18 cellular contexts compared by ENCODE assay signal in genomic region chr5:66655395-66656324, GRCh38. TPM values are rescaled to one million over a fixed set of nuclear protein-coding genes. Genes with fewer than 3 reads are reported as not detected.
A peak's percentile ranks its signal among the peaks of the same experiment; 100 is the strongest.
DNase-seq lines count a peak whose midpoint lies in the region; ATAC-seq, FAIRE-seq and TF ChIP-seq lines count a peak whose summit lies in the region.
"Had no signal": no experiment of that assay in that cellular context is flagged by ENCODE, and none has a peak within 500 bp of the region (broad histone marks: within the 10 kb centered on the region; RNA-seq: fewer than 3 reads in every experiment).

No MANE protein-coding gene starts in this region.

- TF ChIP-seq POLR2A in breast epithelium (IDR thresholded peaks at IDR 0.05) (no peak), H1 (IDR thresholded peaks at IDR 0.05; ENCODE audit: control extremely low read depth in 1 of 2, low read depth in 2 of 2, low read length in 2 of 2) (no peak), esophagus squamous epithelium (IDR thresholded peaks at IDR 0.05) (no peak)

- H4K20me1 ChIP-seq in mammary epithelial cell (ENCODE audit: insufficient read depth, low read length) (no peaks in the 10 kb centered on the region), H1 (replicated peaks in 1 of 2; ENCODE audit: control insufficient read depth in 1 of 2, insufficient read depth in 2 of 2, low read length in 2 of 2) (no peaks in the 10 kb centered on the region), PC-9 (ENCODE audit: insufficient read depth) (no peaks in the 10 kb centered on the region)

- H3K9me2 ChIP-seq in PC-9 (ENCODE audit: insufficient read depth): no peaks in the 10 kb centered on the region

- WGBS in mammary epithelial cell (ENCODE audit: low coverage, missing lambda C conversion rate): 33% methylated on average over 1 of the region's 2 CpGs
- WGBS in H1 (ENCODE audit: extremely low coverage in 1 of 2, insufficient coverage in 1 of 2, insufficient read length in 1 of 2, insufficient replicate concordance in 2 of 2, low coverage in 1 of 2, low lambda C conversion rate in 2 of 2, missing lambda C conversion rate in 1 of 2), 2 experiments: 51% methylated on average over 2 of the region's 2 CpGs; no CpG with 5 or more reads in 1 of the 2 experiments
- 36 to 57% methylated on average over 2 of the region's 2 CpGs for WGBS in esophagus squamous epithelium, 2 donors

- no peak overlapping the region for H3K56ac ChIP-seq in H1 (replicated peaks; ENCODE audit: insufficient read length, low read depth, low read length)

- H2BK20ac ChIP-seq in H1 (ENCODE audit: low read length): no peak overlapping the region

- H3F3A ChIP-seq in PC-9 (ENCODE audit: insufficient read depth, low read depth): no peaks in the 10 kb centered on the region

- no peak overlapping the region for H4K5ac ChIP-seq in H1 (ENCODE audit: insufficient read length, low read depth, low read length)

- no peaks in the 10 kb centered on the region for H3K36me3 ChIP-seq in mammary epithelial cell (ENCODE audit: insufficient read depth, low read length)
- H3K36me3 ChIP-seq in breast epithelium: no peaks in the 10 kb centered on the region
- H3K36me3 ChIP-seq in H1 (ENCODE audit: control insufficient read depth in 2 of 4, insufficient read depth in 4 of 4, low read length in 3 of 4): no peaks in the 10 kb centered on the region
- no peaks in the 10 kb centered on the region for H3K36me3 ChIP-seq in PC-9 (ENCODE audit: low read depth)
- no peaks in the 10 kb centered on the region for H3K36me3 ChIP-seq in esophagus squamous epithelium
- H3K36me3 ChIP-seq: gastrocnemius medialis, thoracic aorta had no signal

- in situ Hi-C loops in mammary epithelial cell (cut with MboI; ENCODE audit: low sequenced_read_pairs in 2 of 2): no loop called here

- no peak for TF ChIP-seq CTCF in mammary epithelial cell (conservative IDR thresholded peaks at IDR 0.05 in 1 of 2, IDR thresholded peaks at IDR 0.05 in 1 of 2; ENCODE audit: extremely low read depth in 1 of 2, insufficient read depth in 1 of 2, low read depth in 1 of 2, low read length in 2 of 2)
- no peak for TF ChIP-seq CTCF in breast epithelium (IDR thresholded peaks at IDR 0.05)
- no peak for TF ChIP-seq CTCF in H1 (IDR thresholded peaks at IDR 0.05; ENCODE audit: control extremely low read depth in 1 of 3, insufficient read depth in 1 of 3, low read depth in 1 of 3, low read length in 3 of 3)
- TF ChIP-seq CTCF in PC-9 (conservative IDR thresholded peaks at IDR 0.05): no peak
- TF ChIP-seq CTCF in esophagus squamous epithelium (IDR thresholded peaks at IDR 0.05): no peak

- no peak overlapping the region for H3K23ac ChIP-seq in H1 (ENCODE audit: insufficient read length)

- H2AFZ ChIP-seq in mammary epithelial cell (ENCODE audit: low read depth, low read length) (no peak overlapping the region), H1 (ENCODE audit: low read length) (peak overlapping the region; percentile 4; the same call in 1 of the 2 replicates), PC-9 (no peak overlapping the region)

- H2BK5ac ChIP-seq in H1 (ENCODE audit: low read depth, low read length): no peak overlapping the region

- no peaks in the 10 kb centered on the region for H3K79me1 ChIP-seq in H1 (ENCODE audit: low read depth, low read length)

- peak; percentile 32 for FAIRE-seq in H1 (lab: Jason Lieb, UNC)
- FAIRE-seq: A549 had no signal

- no peak overlapping the region for H3K4ac ChIP-seq in H1 (replicated peaks; ENCODE audit: insufficient read length, low read depth, low read length)

- no peak overlapping the region for H3K14ac ChIP-seq in H1 (ENCODE audit: insufficient read length)

- no peak overlapping the region for H4K91ac ChIP-seq in H1 (replicated peaks; ENCODE audit: insufficient read length, low read length)

- intact Hi-C loops in mammary epithelial cell (cut with micrococcal nuclease) (no loop called here), breast epithelium (cut with DNase I; ENCODE audit: low total_unique reads) (no loop called here), PC-9 (cut with micrococcal nuclease; ENCODE audit: unreplicated experiment) (no loop called here), esophagus squamous epithelium (cut with DNase I) (no loop called here)

- H2AK5ac ChIP-seq in H1 (ENCODE audit: low read depth, low read length): no peak overlapping the region

- H3K27ac ChIP-seq in mammary epithelial cell (ENCODE audit: insufficient read depth, low read depth, low read length) (no peak overlapping the region), breast epithelium (no peak overlapping the region), H1 (ENCODE audit: low read depth, low read length) (no peak overlapping the region), PC-9 (no peak overlapping the region), esophagus squamous epithelium (no peak overlapping the region)
- H3K27ac ChIP-seq: A549, gastrocnemius medialis, thoracic aorta had no signal

- DNase-seq in mammary epithelial cell: peak; percentile 28
- no peak for DNase-seq in breast epithelium (ENCODE audit: low spot score in 2 of 2)
- no peak for DNase-seq in H1 (ENCODE audit: low read depth in 1 of 2, low spot score in 2 of 2)
- DNase-seq in iris pigment epithelial cell (ENCODE audit: low read depth): peak; percentile 16
- DNase-seq in smooth muscle cell of the brain vasculature (ENCODE audit: low read depth, low spot score): peak; percentile 20
- DNase-seq in PC-9: no peak
- DNase-seq in esophagus squamous epithelium (lab: John Stamatoyannopoulos, UW): no peak
- DNase-seq: activated effector memory CD4-positive, alpha-beta T cell treated with anti-CD3 and anti-CD28 coated beads, Interleukin-2, amount 50 U/mL, for 16 hours; gastrocnemius medialis; GDM1; islet precursor cell; NCI-H187 treated with DMSO at 0.1 percent for 48 hours; NCI-H524; PC-3; stimulated activated CD4-positive, alpha-beta T cell treated with anti-CD3 and anti-CD28 coated beads, Interleukin-1b, Interleukin-23, amount 100 ng/mL, for 48 hours had no signal

- H3K18ac ChIP-seq in H1 (ENCODE audit: extremely low read depth, low read length): no peak overlapping the region; the same call in 1 of the 2 replicates

- no peak overlapping the region for H3K9ac ChIP-seq in mammary epithelial cell (ENCODE audit: insufficient read depth, low read length)
- H3K9ac ChIP-seq in H1 (replicated peaks in 1 of 4; ENCODE audit: extremely low read depth in 1 of 4, low read depth in 3 of 4, low read length in 3 of 4): no peak overlapping the region

- H3K79me2 ChIP-seq in mammary epithelial cell (ENCODE audit: insufficient read depth, low read length) (no peaks in the 10 kb centered on the region), H1 (ENCODE audit: control insufficient read depth in 1 of 2, insufficient read depth in 2 of 2, low read length in 2 of 2) (no peaks in the 10 kb centered on the region), PC-9 (ENCODE audit: low read depth) (no peaks in the 10 kb centered on the region)

- H3K4me3 ChIP-seq in mammary epithelial cell (replicated peaks in 1 of 3; ENCODE audit: insufficient read depth in 1 of 3, low read depth in 2 of 3, low read length in 3 of 3) (no peak overlapping the region), breast epithelium (no peak overlapping the region), H1 (ENCODE audit: extremely low read depth in 1 of 4, insufficient read depth in 2 of 4, low read depth in 3 of 4, low read length in 4 of 4) (no peak overlapping the region), PC-9 (no peak overlapping the region), esophagus squamous epithelium (no peak overlapping the region)
- H3K4me3 ChIP-seq: A549, gastrocnemius medialis, thoracic aorta had no signal

- no peak for ATAC-seq in HG02642 (IDR thresholded peaks at IDR 0.05; ENCODE audit: poor library complexity, unreplicated experiment)
- ATAC-seq: A549, PC-3 had no signal

- POLR2A ChIA-PET in H1 (lab: Charles Lee; ENCODE audit: partially characterized antibody): no interaction called here
- POLR2A ChIA-PET in PC-9 (lab: Charles Lee; ENCODE audit: unreplicated experiment): no interaction called here

- BruUV-seq in mammary epithelial cell (replicated peaks; lab: Mats Ljungman, UMichigan) (no TSS peak), PC-9 (replicated peaks; lab: Mats Ljungman, UMichigan) (no TSS peak)

- no peak overlapping the region for H3K4me2 ChIP-seq in mammary epithelial cell (ENCODE audit: insufficient read depth, low read depth, low read length)
- peak overlapping the region in 1 of 2 experiments; percentile 39; a peak in 2 of 4 replicates for H3K4me2 ChIP-seq in H1 (ENCODE audit: insufficient read depth in 1 of 2, low read depth in 2 of 2, low read length in 2 of 2)
- H3K4me2 ChIP-seq in PC-9: no peak overlapping the region
- H3K4me2 ChIP-seq: A549 had no signal

- no peak for TF ChIP-seq RAD21 in H1 (IDR thresholded peaks at IDR 0.05 in 1 of 2, conservative IDR thresholded peaks at IDR 0.05 in 1 of 2; ENCODE audit: low read depth in 2 of 2, low read length in 2 of 2)

- no peak for TF ChIP-seq EP300 in H1 (IDR thresholded peaks at IDR 0.05; ENCODE audit: borderline replicate concordance in 1 of 2, low read depth in 2 of 2, low read length in 2 of 2)

- dilution Hi-C loops in mammary epithelial cell (cut with HindIII; ENCODE audit: low sequenced_read_pairs): no loop called here

- no peaks in the 10 kb centered on the region for H3K23me2 ChIP-seq in H1 (ENCODE audit: low read depth, low read length)

- no peaks in the 10 kb centered on the region for H3K27me3 ChIP-seq in mammary epithelial cell (ENCODE audit: insufficient read depth, low read length)
- no peaks in the 10 kb centered on the region for H3K27me3 ChIP-seq in breast epithelium
- H3K27me3 ChIP-seq in H1 (replicated peaks in 1 of 4; ENCODE audit: control insufficient read depth in 3 of 4, extremely low read depth in 1 of 4, insufficient read depth in 3 of 4, low read length in 3 of 4): no peaks in the 10 kb centered on the region
- no peaks in the 10 kb centered on the region for H3K27me3 ChIP-seq in PC-9 (ENCODE audit: insufficient read depth, low read depth)
- H3K27me3 ChIP-seq in esophagus squamous epithelium: no peaks in the 10 kb centered on the region
- H3K27me3 ChIP-seq: gastrocnemius medialis had no signal

- peaks cover 5% of the 10 kb centered on the region for H3K4me1 ChIP-seq in mammary epithelial cell (ENCODE audit: insufficient read depth, low read length)
- H3K4me1 ChIP-seq in breast epithelium: no peaks in the 10 kb centered on the region
- H3K4me1 ChIP-seq in H1 (replicated peaks in 1 of 4; ENCODE audit: control insufficient read depth in 3 of 4, insufficient read depth in 4 of 4, low read length in 3 of 4): no peaks in the 10 kb centered on the region
- H3K4me1 ChIP-seq in PC-9 (replicated peaks; ENCODE audit: insufficient read depth): no peaks in the 10 kb centered on the region
- no peaks in the 10 kb centered on the region for H3K4me1 ChIP-seq in esophagus squamous epithelium
- H3K4me1 ChIP-seq: A549, gastrocnemius medialis had no signal

- CTCF ChIA-PET in mammary epithelial cell (lab: Charles Lee; ENCODE audit: low non-redundant PET) (no interaction called here), H1 (lab: Charles Lee; ENCODE audit: partially characterized antibody) (interaction anchor here (0.6 to 1.0 kb wide), 2 partner anchors 26 to 348 kb away, joined by 3 read pairs; no protein-coding TSS in a partner anchor), PC-9 (lab: Charles Lee) (no interaction called here)

- no peak overlapping the region for H2BK120ac ChIP-seq in H1 (replicated peaks; ENCODE audit: low read depth, low read length)

- no peak overlapping the region for H2BK12ac ChIP-seq in H1 (ENCODE audit: low read depth, low read length)

- no peak overlapping the region for H4K8ac ChIP-seq in H1 (ENCODE audit: extremely low read depth, insufficient read depth, low read length)

- H3K9me3 ChIP-seq in mammary epithelial cell (replicated peaks; ENCODE audit: insufficient read depth, low read length) (no peaks in the 10 kb centered on the region), breast epithelium (no peaks in the 10 kb centered on the region), H1 (ENCODE audit: insufficient read depth in 2 of 2, low read depth in 1 of 2, low read length in 1 of 2) (peaks cover 8 to 12% of the 10 kb centered on the region in 2 experiments; a peak in 2 of 4 replicates), PC-9 (ENCODE audit: insufficient read depth, low read depth) (no peaks in the 10 kb centered on the region), esophagus squamous epithelium (no peaks in the 10 kb centered on the region)
- H3K9me3 ChIP-seq: A549, gastrocnemius medialis, thoracic aorta had no signal

- no peak overlapping the region for H2BK15ac ChIP-seq in H1 (ENCODE audit: low read length)

RNA-seq across cellular contexts. Expression of gene MAST4, which starts 59.5 kb away (rescaled TPM):
- 100 to 1,000 TPM in 1 of 2 donors, 10 to 100 TPM in 1; 54.0 to 108 TPM for total RNA-seq in mammary epithelial cell
- 31.4 TPM for polyA plus RNA-seq in mammary epithelial cell
- polyA minus RNA-seq in mammary epithelial cell: 202 TPM
- 10 to 100 TPM; 28.0 to 61.5 (median 50.1) TPM for total RNA-seq in breast epithelium
- total RNA-seq in H1 (2021; fragmentation: NEBNext Ultra II Directional; extraction: Animal tissue kit (Norgen Biotek cat#: 25700)): 2.6 and 4.4 TPM in 2 replicates
- polyA plus RNA-seq in H1 (2011; rRNA removed): 1.5 and 2.1 TPM in 2 replicates
- 1.5 TPM for polyA plus RNA-seq in H1 (2011; cell fraction: cytosol; rRNA removed)
- 6.9 TPM for polyA plus RNA-seq in H1 (2011; cell fraction: nucleus; rRNA removed)
- polyA plus RNA-seq in H1 (2012, experiment 1 of 2): 1.1 to 1.9 TPM (median 1.6 TPM) in 4 replicates
- 0.92 TPM for polyA plus RNA-seq in H1 (2012, experiment 2 of 2)
- 2.3 TPM for polyA plus RNA-seq in H1 (2013, experiment 1 of 2)
- polyA plus RNA-seq in H1 (2013, experiment 2 of 2): 2.0 TPM
- polyA minus RNA-seq in H1 (2011; rRNA and poly(A)+ RNA removed): 10.4 and 12.0 TPM in 2 replicates
- polyA minus RNA-seq in H1 (2011; cell fraction: cytosol; rRNA and poly(A)+ RNA removed): 6.8 TPM
- polyA minus RNA-seq in H1 (2011; cell fraction: nucleus; rRNA and poly(A)+ RNA removed): 39.1 TPM
- total RNA-seq in PC-9 (2021): 13.3 and 19.3 TPM in 2 replicates
- 100 to 1,000 TPM in 2 of 4 donors, 10 to 100 TPM in 2; 55.3 to 148 (median 110) TPM for total RNA-seq in esophagus squamous epithelium

Comparison
In these comparisons a context has a peak if more than half of its experiments do, and no peak if none do; other contexts are left out.
1. DNase-seq: peak in mammary epithelial cell (single experiment), iris pigment epithelial cell (single experiment) and smooth muscle cell of the brain vasculature (single experiment); none in breast epithelium (0 of 2), H1 (0 of 2), PC-9 (0 of 2) and esophagus squamous epithelium (single experiment).